9 cellular contexts compared by ENCODE assay signal in the genomic region with DNA sequence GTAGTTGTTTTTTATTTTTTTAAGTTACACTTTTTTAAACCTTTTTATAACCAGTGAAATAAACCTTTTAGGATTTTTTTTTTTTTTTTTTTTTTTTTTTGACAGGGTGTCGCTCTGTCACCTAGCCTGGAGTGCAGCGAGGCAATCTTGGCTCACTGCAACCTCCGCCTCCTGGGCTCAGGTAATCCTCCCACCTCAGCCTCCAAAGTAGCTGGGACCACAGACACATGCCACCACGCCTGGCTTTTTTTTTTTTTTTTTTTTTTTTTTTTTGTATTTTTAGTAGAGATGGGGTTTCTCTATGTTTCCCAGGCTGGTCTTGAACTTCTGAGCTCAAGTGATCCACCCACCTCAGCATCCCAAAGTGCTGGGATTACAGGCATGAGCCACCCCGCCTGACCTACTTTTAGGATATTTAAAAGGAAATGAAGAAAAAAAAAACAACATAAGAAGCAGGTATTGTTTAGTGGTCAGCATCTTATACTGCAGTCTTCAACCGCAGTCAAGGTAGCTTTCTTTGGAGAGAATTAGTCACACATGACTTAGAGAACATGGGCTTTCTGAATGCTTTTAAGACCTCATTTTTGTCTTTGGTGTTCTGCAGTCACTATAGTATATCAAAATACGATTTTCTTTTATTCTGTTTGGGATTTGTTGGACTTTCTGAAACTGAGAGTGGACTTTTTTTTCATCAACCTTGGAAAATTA. TPM values are rescaled to one million over a fixed set of nuclear protein-coding genes. Genes with fewer than 3 reads are reported as not detected.
DNase-seq lines count a peak whose midpoint lies in the region; ATAC-seq, FAIRE-seq and TF ChIP-seq lines count a peak whose summit lies in the region.
"Had no signal": no experiment of that assay in that cellular context is flagged by ENCODE, and none has a peak within 500 bp of the region (broad histone marks: within the 10 kb centered on the region; RNA-seq: fewer than 3 reads in every experiment).

No MANE protein-coding gene starts in this region.

- dilution Hi-C loops in endothelial cell of umbilical vein (cut with MboI; ENCODE audit: extremely low pct_ligation_motif_present, low sequenced_read_pairs) = no loop called here

- FAIRE-seq in endothelial cell of umbilical vein (lab: Jason Lieb, UNC) = no peak

- H3K36me3 ChIP-seq in Peyer's patch (peaks cover 0 to 11% (median 0%) of the 10 kb centered on the region in 3 donors), endothelial cell of umbilical vein (ENCODE audit: control insufficient read depth in 2 of 2, extremely low read depth in 1 of 2, insufficient read depth in 2 of 2, low read length in 2 of 2) (no peaks in the 10 kb centered on the region)

- ATAC-seq in HG02798 (IDR thresholded peaks at IDR 0.05; ENCODE audit: poor library complexity, unreplicated experiment) = no peak

- DNase-seq in SIG-M5 treated with dmso at 0.1 percent for 504 hours (lab: John Stamatoyannopoulos, UW; ENCODE audit: unreplicated experiment) (peak; percentile 6), SIG-M5 (lab: John Stamatoyannopoulos, UW) (no peak), Peyer's patch (no peak), endothelial cell of umbilical vein (ENCODE audit: low read depth, low spot score) (no peak), skeletal muscle cell (ENCODE audit: low read depth) (no peak), NCI-H146 treated with DMSO at 0.1 percent for 48 hours (lab: John Stamatoyannopoulos, UW; ENCODE audit: unreplicated experiment) (no peak), pons (ENCODE audit: low spot score) (no peak)

- H3K27ac ChIP-seq in Peyer's patch (peak overlapping the region in 3 of 4 donors; percentile 90 to 94 (median 91)), endothelial cell of umbilical vein (ENCODE audit: insufficient read depth, low read depth, low read length) (no peak overlapping the region)

- BruUV-seq in endothelial cell of umbilical vein (replicated peaks; lab: Mats Ljungman, UMichigan) = no TSS peak

- TF ChIP-seq CTCF in Peyer's patch (IDR thresholded peaks at IDR 0.05) = no peak
- no peak for TF ChIP-seq CTCF in endothelial cell of umbilical vein (IDR thresholded peaks at IDR 0.05; ENCODE audit: extremely low read depth in 1 of 2, insufficient read depth in 1 of 2, low read depth in 1 of 2, low read length in 2 of 2)

- H3K4me1 ChIP-seq in Peyer's patch (peaks cover 0 to 22% (median 7%) of the 10 kb centered on the region in 4 donors), endothelial cell of umbilical vein (ENCODE audit: control insufficient read depth, extremely low read depth, insufficient read depth, low read length) (peaks cover 26% of the 10 kb centered on the region)

- H3K79me2 ChIP-seq in endothelial cell of umbilical vein (ENCODE audit: control insufficient read depth, insufficient read depth, low read length) = peaks cover 19% of the 10 kb centered on the region

- POLR2A ChIA-PET in endothelial cell of umbilical vein (lab: Charles Lee) = no interaction called here

- peak overlapping the region; percentile 82 for H3K4me2 ChIP-seq in endothelial cell of umbilical vein (ENCODE audit: insufficient read depth, low read length)

- intact Hi-C loops in endothelial cell of umbilical vein (cut with micrococcal nuclease) = no loop called here

- CTCF ChIA-PET in endothelial cell of umbilical vein (lab: Charles Lee) = no interaction called here

- no peaks in the 10 kb centered on the region for H4K20me1 ChIP-seq in endothelial cell of umbilical vein (replicated peaks; ENCODE audit: control insufficient read depth, extremely low read depth, insufficient read depth, low read length)

- no peaks in the 10 kb centered on the region for H3K9me1 ChIP-seq in endothelial cell of umbilical vein (replicated peaks; ENCODE audit: control insufficient read depth, extremely low read depth, insufficient read depth, low read length)

- TF ChIP-seq POLR2A in Peyer's patch (IDR thresholded peaks at IDR 0.05) = no peak
- TF ChIP-seq POLR2A in endothelial cell of umbilical vein (IDR thresholded peaks at IDR 0.05; ENCODE audit: low read depth, low read length) = no peak

- peak overlapping the region in 2 of 4 donors; percentile 79 to 90 for H3K4me3 ChIP-seq in Peyer's patch
- no peak overlapping the region for H3K4me3 ChIP-seq in endothelial cell of umbilical vein (replicated peaks in 1 of 3; ENCODE audit: insufficient read depth in 1 of 3, low read depth in 1 of 3, low read length in 3 of 3)
- H3K4me3 ChIP-seq in skeletal muscle cell (ENCODE audit: low read depth, low read length) = peak overlapping the region; percentile 98

- H3K9ac ChIP-seq in endothelial cell of umbilical vein (replicated peaks; ENCODE audit: extremely low read depth, insufficient read depth, low read length) = no peak overlapping the region

- H3K27me3 ChIP-seq in Peyer's patch (no peaks in the 10 kb centered on the region), endothelial cell of umbilical vein (ENCODE audit: control insufficient read depth in 2 of 2, insufficient read depth in 2 of 2, low read length in 2 of 2) (no peaks in the 10 kb centered on the region)

- H2AFZ ChIP-seq in endothelial cell of umbilical vein (ENCODE audit: low read depth, low read length) = no peak overlapping the region

- H3K9me3 ChIP-seq in Peyer's patch (no peaks in the 10 kb centered on the region), endothelial cell of umbilical vein (replicated peaks; ENCODE audit: control insufficient read depth, insufficient read depth, low read length) (no peaks in the 10 kb centered on the region)

TF ChIP-seq in endothelial cell of umbilical vein, 7 proteins besides CTCF, POLR2A, EP300 and RAD21:
- no peak for TF ChIP-seq JUN (IDR thresholded peaks at IDR 0.05; ENCODE audit: borderline replicate concordance, insufficient read depth, insufficient read length, low read depth)
- no peak for TF ChIP-seq POLR2AphosphoS5 (IDR thresholded peaks at IDR 0.05; ENCODE audit: insufficient read depth, low read depth, low read length)
- TF ChIP-seq MYC (IDR thresholded peaks at IDR 0.05; ENCODE audit: low read depth, low read length) = no peak
- no peak for TF ChIP-seq FOS (IDR thresholded peaks at IDR 0.05; ENCODE audit: borderline replicate concordance, insufficient read depth, low read length)
- TF ChIP-seq EZH2 (IDR thresholded peaks at IDR 0.05; ENCODE audit: borderline replicate concordance, low read depth, low read length, severe bottlenecking) = no peak
- TF ChIP-seq, protein P1, sequence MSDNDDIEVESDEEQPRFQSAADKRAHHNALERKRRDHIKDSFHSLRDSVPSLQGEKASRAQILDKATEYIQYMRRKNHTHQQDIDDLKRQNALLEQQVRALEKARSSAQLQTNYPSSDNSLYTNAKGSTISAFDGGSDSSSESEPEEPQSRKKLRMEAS (IDR thresholded peaks at IDR 0.05; ENCODE audit: insufficient read depth, insufficient read length) = no peak
- TF ChIP-seq GATA2 (IDR thresholded peaks at IDR 0.05; ENCODE audit: insufficient read depth, insufficient read length, low read depth, low read length) = no peak

RNA-seq across cellular contexts. Expression of gene POLR1H, which starts 1.6 kb away (rescaled TPM):
- total RNA-seq in Peyer's patch (10 to 100 TPM; 22.8 to 33.8 (median 27.5) TPM), endothelial cell of umbilical vein (32.5 and 42.5 TPM in 2 replicates)
- 65.3 and 66.7 TPM in 2 replicates for polyA plus RNA-seq in endothelial cell of umbilical vein
- polyA plus RNA-seq in endothelial cell of umbilical vein (2011; cell fraction: cytosol; rRNA removed) = 47.3 and 54.5 TPM in 2 replicates
- polyA plus RNA-seq in endothelial cell of umbilical vein (2011; cell fraction: nucleus; rRNA removed) = 28.5 and 28.6 TPM in 2 replicates
- 30.3 and 33.2 TPM in 2 replicates for polyA plus RNA-seq in endothelial cell of umbilical vein (2012)
- polyA minus RNA-seq in endothelial cell of umbilical vein = 20.7 and 25.0 TPM in 2 replicates
- 9.3 TPM for polyA minus RNA-seq in endothelial cell of umbilical vein (2011; cell fraction: cytosol; rRNA and poly(A)+ RNA removed)
- 6.3 and 6.9 TPM in 2 replicates for polyA minus RNA-seq in endothelial cell of umbilical vein (2011; cell fraction: nucleus; rRNA and poly(A)+ RNA removed)

RNA-seq across cellular contexts. Expression of gene PPP1R11, which starts 4.4 kb away (rescaled TPM):
- total RNA-seq in Peyer's patch (10 to 100 TPM; 44.6 to 75.7 (median 58.6) TPM), endothelial cell of umbilical vein (32.4 and 37.6 TPM in 2 replicates)
- 43.0 and 44.1 TPM in 2 replicates for polyA plus RNA-seq in endothelial cell of umbilical vein
- 31.2 and 39.1 TPM in 2 replicates for polyA plus RNA-seq in endothelial cell of umbilical vein (2011; cell fraction: cytosol; rRNA removed)
- polyA plus RNA-seq in endothelial cell of umbilical vein (2011; cell fraction: nucleus; rRNA removed) = 24.8 and 25.2 TPM in 2 replicates
- 31.3 and 36.8 TPM in 2 replicates for polyA plus RNA-seq in endothelial cell of umbilical vein (2012)
- 34.7 and 39.7 TPM in 2 replicates for polyA minus RNA-seq in endothelial cell of umbilical vein
- polyA minus RNA-seq in endothelial cell of umbilical vein (2011; cell fraction: cytosol; rRNA and poly(A)+ RNA removed) = 11.6 TPM
- 11.3 and 12.2 TPM in 2 replicates for polyA minus RNA-seq in endothelial cell of umbilical vein (2011; cell fraction: nucleus; rRNA and poly(A)+ RNA removed)

RNA-seq across cellular contexts. Expression of gene RNF39, which starts 12.9 kb away (rescaled TPM):
- under 1 TPM in 1 of 4 donors, not detected in 3; 0.80 TPM for total RNA-seq in Peyer's patch
- not detected in 2 replicates for total RNA-seq in endothelial cell of umbilical vein
- not detected in 2 replicates for polyA plus RNA-seq in endothelial cell of umbilical vein
- polyA plus RNA-seq in endothelial cell of umbilical vein (2011; cell fraction: cytosol; rRNA removed) = not detected in 2 replicates
- not detected in 2 replicates for polyA plus RNA-seq in endothelial cell of umbilical vein (2011; cell fraction: nucleus; rRNA removed)
- polyA plus RNA-seq in endothelial cell of umbilical vein (2012) = 0.36 and 0.48 TPM in 2 replicates
- not detected in 2 replicates for polyA minus RNA-seq in endothelial cell of umbilical vein
- polyA minus RNA-seq in endothelial cell of umbilical vein (2011; cell fraction: cytosol; rRNA and poly(A)+ RNA removed) = not detected
- polyA minus RNA-seq in endothelial cell of umbilical vein (2011; cell fraction: nucleus; rRNA and poly(A)+ RNA removed) = not detected in 2 replicates
- total RNA-seq: SK-MEL-5 had no signal

RNA-seq across cellular contexts. Expression of gene TRIM31, which starts 50.3 kb away (rescaled TPM):
- 10 to 100 TPM in 3 of 4 donors, 1 to 10 TPM in 1; 9.9 to 56.9 (median 42.0) TPM for total RNA-seq in Peyer's patch
- not detected in 2 replicates for total RNA-seq in endothelial cell of umbilical vein
- not detected in 2 replicates for polyA plus RNA-seq in endothelial cell of umbilical vein
- polyA plus RNA-seq in endothelial cell of umbilical vein (2011; cell fraction: cytosol; rRNA removed) = not detected in 2 replicates
- not detected in 2 replicates for polyA plus RNA-seq in endothelial cell of umbilical vein (2011; cell fraction: nucleus; rRNA removed)
- not detected in 2 replicates for polyA plus RNA-seq in endothelial cell of umbilical vein (2012)
- polyA minus RNA-seq in endothelial cell of umbilical vein = not detected in 2 replicates
- polyA minus RNA-seq in endothelial cell of umbilical vein (2011; cell fraction: cytosol; rRNA and poly(A)+ RNA removed) = not detected
- not detected in 2 replicates for polyA minus RNA-seq in endothelial cell of umbilical vein (2011; cell fraction: nucleus; rRNA and poly(A)+ RNA removed)
- total RNA-seq: SK-MEL-5 had no signal
